16 cellular contexts compared by ENCODE assay signal in genomic region chr1:12232221-12232620, GRCh38. TPM values are rescaled to one million over a fixed set of nuclear protein-coding genes. Genes with fewer than 3 reads are reported as not detected.
A peak's percentile ranks its signal among the peaks of the same experiment; 100 is the strongest.
DNase-seq lines count a peak whose midpoint lies in the region; FAIRE-seq and TF ChIP-seq lines count a peak whose summit lies in the region.
"Had no signal": no experiment of that assay in that cellular context is flagged by ENCODE, and none has a peak within 500 bp of the region (broad histone marks: within the 10 kb centered on the region; RNA-seq: fewer than 3 reads in every experiment).

No MANE protein-coding gene starts in this region.

- no peak overlapping the region for H2AFZ ChIP-seq in parathyroid adenoma

- H3K27me3 ChIP-seq in bronchial epithelial cell (ENCODE audit: control insufficient read depth, insufficient read depth, low read length) (no peaks in the 10 kb centered on the region), parathyroid adenoma (ENCODE audit: control insufficient read depth, insufficient read depth, low read length) (no peaks in the 10 kb centered on the region)
- H3K27me3 ChIP-seq: cardiac muscle cell, esophagus muscularis mucosa had no signal

- no peak overlapping the region for H3K4me3 ChIP-seq in bronchial epithelial cell (ENCODE audit: low read depth, low read length)
- no peak overlapping the region for H3K4me3 ChIP-seq in parathyroid adenoma (ENCODE audit: low read depth, low read length)
- H3K4me3 ChIP-seq: cardiac muscle cell, mucosa of descending colon had no signal

- DNase-seq in activated CD4-positive, alpha-beta T cell treated with anti-CD3 and anti-CD28 coated beads for 48 hours, result peak; percentile 15
- DNase-seq in activated CD4-positive, alpha-beta T cell treated with anti-CD3 and anti-CD28 coated beads, Interleukin-2, amount 10 ng/mL, durations not matched to agents 24 days and 14 days, result no peak
- DNase-seq in G401 (ENCODE audit: low spot score) (peak; percentile 41), bronchial epithelial cell (ENCODE audit: low read depth) (peak; percentile 97), superior temporal gyrus (ENCODE audit: extremely low spot score) (no peak), GM19238 (ENCODE audit: insufficient read length, low spot score) (no peak), T-helper 9 cell (no peak)
- DNase-seq: EL, NCI-H1105 treated with DMSO at 0.1 percent for 48 hours, NCI-H524, RPMI8226 had no signal

- H3K4me1 Mint-ChIP-seq in activated CD4-positive, alpha-beta T cell treated with anti-CD3 and anti-CD28 coated beads, Interleukin-2, amount 10 ng/mL, durations not matched to agents 24 days and 14 days, result peaks cover 8% of the 10 kb centered on the region

- intact Hi-C loops in activated CD4-positive, alpha-beta T cell treated with anti-CD3 and anti-CD28 coated beads, Interleukin-2, amount 10 ng/mL, durations not matched to agents 24 days and 14 days (cut with micrococcal nuclease), result no loop called here

- no peak overlapping the region for H3K4me3 Mint-ChIP-seq in activated CD4-positive, alpha-beta T cell treated with anti-CD3 and anti-CD28 coated beads, Interleukin-2, amount 10 ng/mL, durations not matched to agents 24 days and 14 days

- no peak for TF ChIP-seq CTCF in bronchial epithelial cell (IDR thresholded peaks at IDR 0.05; ENCODE audit: insufficient read depth, low read length, severe bottlenecking)
- TF ChIP-seq CTCF in parathyroid adenoma (IDR thresholded peaks at IDR 0.05), result no peak

- H3K36me3 Mint-ChIP-seq in activated CD4-positive, alpha-beta T cell treated with anti-CD3 and anti-CD28 coated beads, Interleukin-2, amount 10 ng/mL, durations not matched to agents 24 days and 14 days (ENCODE audit: low read depth), result peaks cover 13% of the 10 kb centered on the region

- H3K36me3 ChIP-seq in bronchial epithelial cell (ENCODE audit: control insufficient read depth, insufficient read depth, low read length) (peaks cover 5% of the 10 kb centered on the region), parathyroid adenoma (ENCODE audit: control insufficient read depth, insufficient read depth, low read length) (no peaks in the 10 kb centered on the region)
- H3K36me3 ChIP-seq: cardiac muscle cell had no signal

- no peak overlapping the region for H3K27ac Mint-ChIP-seq in activated CD4-positive, alpha-beta T cell treated with anti-CD3 and anti-CD28 coated beads, Interleukin-2, amount 10 ng/mL, durations not matched to agents 24 days and 14 days

- peaks cover 3% of the 10 kb centered on the region for H3K27me3 Mint-ChIP-seq in activated CD4-positive, alpha-beta T cell treated with anti-CD3 and anti-CD28 coated beads, Interleukin-2, amount 10 ng/mL, durations not matched to agents 24 days and 14 days

- no peaks in the 10 kb centered on the region for H3K9me3 Mint-ChIP-seq in activated CD4-positive, alpha-beta T cell treated with anti-CD3 and anti-CD28 coated beads, Interleukin-2, amount 10 ng/mL, durations not matched to agents 24 days and 14 days

- in situ Hi-C loops in G401 (cut with HindIII; ENCODE audit: low sequenced_read_pairs), result no loop called here

- peaks cover 13% of the 10 kb centered on the region for H3K79me2 ChIP-seq in parathyroid adenoma

- H3K4me2 ChIP-seq in parathyroid adenoma (ENCODE audit: low read length), result peak overlapping the region; percentile 4

- H3K9ac ChIP-seq in parathyroid adenoma, result no peak overlapping the region

- H3K4me1 ChIP-seq in parathyroid adenoma, result peaks cover 3% of the 10 kb centered on the region

- peak; percentile 81 for FAIRE-seq in bronchial epithelial cell (lab: Jason Lieb, UNC)
- FAIRE-seq: HTR-8/SVneo had no signal

- H3K27ac ChIP-seq in parathyroid adenoma, result no peak overlapping the region
- H3K27ac ChIP-seq: cardiac muscle cell had no signal

- H3K9me3 ChIP-seq in parathyroid adenoma (ENCODE audit: control insufficient read depth, low read length), result no peaks in the 10 kb centered on the region
- H3K9me3 ChIP-seq: esophagus muscularis mucosa, mucosa of descending colon had no signal

RNA-seq across cellular contexts. Expression of gene VPS13D, which starts 2.4 kb away (rescaled TPM):
- total RNA-seq in activated CD4-positive, alpha-beta T cell treated with anti-CD3 and anti-CD28 coated beads, Interleukin-2, amount 10 ng/mL, durations not matched to agents 24 days and 14 days, result 26.9 and 30.8 TPM in 2 replicates
- total RNA-seq in G401 (2014; rRNA removed; shearing (Covaris generic)), result 10.0 and 11.4 TPM in 2 replicates
- 25.8 and 34.9 TPM in 2 replicates for total RNA-seq in bronchial epithelial cell

Comparison
In these comparisons a context has a peak if more than half of its experiments do, and no peak if none do; other contexts are left out.
1. DNase-seq: peak in activated CD4-positive, alpha-beta T cell treated with anti-CD3 and anti-CD28 coated beads for 48 hours (single experiment), G401 (single experiment) and bronchial epithelial cell (single experiment); none in activated CD4-positive, alpha-beta T cell treated with anti-CD3 and anti-CD28 coated beads, Interleukin-2, amount 10 ng/mL, durations not matched to agents 24 days and 14 days (single experiment), superior temporal gyrus (single experiment), GM19238 (single experiment) and T-helper 9 cell (single experiment).